ENCODE assay signal across 8 cellular contexts in genomic region chr18:9475643-9476580, GRCh38. TPM values are rescaled to one million over a fixed set of nuclear protein-coding genes. Genes with fewer than 3 reads are reported as not detected.
DNase-seq lines count a peak whose midpoint lies in the region; ATAC-seq and TF ChIP-seq lines count a peak whose summit lies in the region.

No MANE protein-coding gene starts in this region.

- peak; percentile 24 for DNase-seq in G401 (ENCODE audit: low spot score)
- no peak for DNase-seq in MG63
- peak; percentile 73 for DNase-seq in activated CD8-positive, alpha-beta T cell treated with anti-CD3 and anti-CD28 coated beads, Interleukin-2, amount 10 ng/mL, durations not matched to agents 7 days and 5 days
- no peak for DNase-seq in esophagus muscularis mucosa (ENCODE audit: extremely low spot score)
- peak; percentile 93 for DNase-seq in osteoblast (ENCODE audit: insufficient read length, low spot score, missing footprints)
- no peak for DNase-seq in uterus
- no peak for DNase-seq in NCI-H1930 (lab: John Stamatoyannopoulos, UW)

- peaks cover 27% of the 10 kb centered on the region for H3K4me1 Mint-ChIP-seq in activated CD8-positive, alpha-beta T cell treated with anti-CD3 and anti-CD28 coated beads, Interleukin-2, amount 10 ng/mL, durations not matched to agents 7 days and 5 days (ENCODE audit: low read depth)

- peaks cover 28% of the 10 kb centered on the region for H3K36me3 Mint-ChIP-seq in activated CD8-positive, alpha-beta T cell treated with anti-CD3 and anti-CD28 coated beads, Interleukin-2, amount 10 ng/mL, durations not matched to agents 7 days and 5 days (ENCODE audit: low read depth)

- H3K36me3 ChIP-seq in MG63 (no peaks in the 10 kb centered on the region; the same call in 1 of the 2 replicates), esophagus muscularis mucosa (peaks cover 4 to 18% (median 5%) of the 10 kb centered on the region in 4 donors), osteoblast (ENCODE audit: insufficient read depth, low read length) (no peaks in the 10 kb centered on the region), uterus (no peaks in the 10 kb centered on the region)

- ATAC-seq in GM21619 (IDR thresholded peaks at IDR 0.05; ENCODE audit: unreplicated experiment) = peak; percentile 4
- ATAC-seq in activated CD8-positive, alpha-beta T cell treated with anti-CD3 and anti-CD28 coated beads, Interleukin-2, amount 10 ng/mL, durations not matched to agents 7 days and 5 days = no peak

- H3K27ac Mint-ChIP-seq in activated CD8-positive, alpha-beta T cell treated with anti-CD3 and anti-CD28 coated beads, Interleukin-2, amount 10 ng/mL, durations not matched to agents 7 days and 5 days = peak overlapping the region; percentile 86

- TF ChIP-seq POLR2A in esophagus muscularis mucosa (IDR thresholded peaks at IDR 0.05; ENCODE audit: low read depth) = no peak
- TF ChIP-seq POLR2A in uterus (IDR thresholded peaks at IDR 0.05) = no peak

- CTCF ChIA-PET in activated CD8-positive, alpha-beta T cell treated with anti-CD3 and anti-CD28 coated beads, Interleukin-2, amount 10 ng/mL, durations not matched to agents 7 days and 5 days (lab: Charles Lee) = interaction anchor here (1.0 kb wide), 2 partner anchors 41 to 142 kb away, joined by 3 read pairs; partner anchors contain the start of gene TWSG1

- peak overlapping the region; percentile 82 for H3K4me3 ChIP-seq in MG63
- peak overlapping the region; percentile 82 to 94 (median 88) for H3K4me3 ChIP-seq in esophagus muscularis mucosa
- H3K4me3 ChIP-seq in osteoblast (ENCODE audit: insufficient read depth, low read length) = peak overlapping the region; percentile 92
- H3K4me3 ChIP-seq in uterus = peak overlapping the region; percentile 92 to 95

- TF ChIP-seq CTCF in esophagus muscularis mucosa (IDR thresholded peaks at IDR 0.05) (no peak), osteoblast (IDR thresholded peaks at IDR 0.05; ENCODE audit: extremely low read depth, low read depth, low read length) (no peak), uterus (IDR thresholded peaks at IDR 0.05) (no peak)

- no peaks in the 10 kb centered on the region for H3K9me3 Mint-ChIP-seq in activated CD8-positive, alpha-beta T cell treated with anti-CD3 and anti-CD28 coated beads, Interleukin-2, amount 10 ng/mL, durations not matched to agents 7 days and 5 days (ENCODE audit: insufficient read depth)

- H3K27me3 ChIP-seq in MG63 (no peaks in the 10 kb centered on the region), esophagus muscularis mucosa (no peaks in the 10 kb centered on the region), osteoblast (ENCODE audit: insufficient read depth, low read length) (no peaks in the 10 kb centered on the region), uterus (no peaks in the 10 kb centered on the region)

- 1% methylated on average over 7 of the region's 59 CpGs for WGBS in esophagus muscularis mucosa

- H3K27ac ChIP-seq in esophagus muscularis mucosa (replicated peaks in 1 of 4) (peak overlapping the region; percentile 87 to 96 (median 92)), osteoblast (ENCODE audit: low read depth, low read length) (peak overlapping the region; percentile 85), uterus (peak overlapping the region; percentile 96)

- intact Hi-C loops in esophagus muscularis mucosa (cut with DNase I) (loop anchor here (5.0 kb wide), 3 partner anchors 36 to 144 kb away; partner anchors contain the start of gene TWSG1), uterus (cut with DNase I; ENCODE audit: low total_unique reads) (no loop called here)

- H3K4me3 Mint-ChIP-seq in activated CD8-positive, alpha-beta T cell treated with anti-CD3 and anti-CD28 coated beads, Interleukin-2, amount 10 ng/mL, durations not matched to agents 7 days and 5 days = peak overlapping the region; percentile 91

- peaks cover 9% of the 10 kb centered on the region for H4K20me1 ChIP-seq in osteoblast (ENCODE audit: insufficient read depth, low read length)

- H3K4me1 ChIP-seq in esophagus muscularis mucosa = peaks cover 19 to 34% (median 20%) of the 10 kb centered on the region in 4 donors
- H3K4me1 ChIP-seq in osteoblast (ENCODE audit: insufficient read depth, low read length) = peaks cover 9% of the 10 kb centered on the region
- H3K4me1 ChIP-seq in uterus = no peaks in the 10 kb centered on the region

- H3K9me3 ChIP-seq in MG63 = no peaks in the 10 kb centered on the region
- H3K9me3 ChIP-seq in esophagus muscularis mucosa = no peaks in the 10 kb centered on the region
- no peaks in the 10 kb centered on the region for H3K9me3 ChIP-seq in osteoblast (ENCODE audit: low read depth, low read length)
- no peaks in the 10 kb centered on the region for H3K9me3 ChIP-seq in uterus

- POLR2A ChIA-PET in activated CD8-positive, alpha-beta T cell treated with anti-CD3 and anti-CD28 coated beads, Interleukin-2, amount 10 ng/mL, durations not matched to agents 7 days and 5 days (lab: Charles Lee) = interaction anchor here (0.6 to 1.4 kb wide), 3 partner anchors 41 to 394 kb away, joined by 3 to 4 read pairs (median 3); no protein-coding TSS in a partner anchor

- H3K4me2 ChIP-seq in osteoblast (ENCODE audit: insufficient read depth, low read length) = peak overlapping the region; percentile 85

- peak overlapping the region; percentile 85 for H2AFZ ChIP-seq in osteoblast (ENCODE audit: low read length)

- H3K27me3 Mint-ChIP-seq in activated CD8-positive, alpha-beta T cell treated with anti-CD3 and anti-CD28 coated beads, Interleukin-2, amount 10 ng/mL, durations not matched to agents 7 days and 5 days (ENCODE audit: low read depth) = peaks cover 17% of the 10 kb centered on the region

- no peak for TF ChIP-seq EP300 in esophagus muscularis mucosa (IDR thresholded peaks at IDR 0.05)

- peaks cover 55% of the 10 kb centered on the region for H3K79me2 ChIP-seq in osteoblast (ENCODE audit: insufficient read depth, low read length)

- in situ Hi-C loops in G401 (cut with HindIII; ENCODE audit: low sequenced_read_pairs) = no loop called here

RNA-seq across cellular contexts. Expression of gene RALBP1, which starts 0.6 kb away (rescaled TPM):
- 54.2 and 65.3 TPM in 2 replicates for total RNA-seq in G401 (2014; rRNA removed; shearing (Covaris generic))
- 42.2 and 52.4 TPM in 2 replicates for total RNA-seq in MG63 (2014; rRNA removed; shearing (Covaris generic); ENCODE audit: low replicate concordance)
- total RNA-seq in activated CD8-positive, alpha-beta T cell treated with anti-CD3 and anti-CD28 coated beads, Interleukin-2, amount 10 ng/mL, durations not matched to agents 7 days and 5 days = 10 to 100 TPM; 48.6 to 51.2 TPM
- 100 to 1,000 TPM; 103 to 164 (median 115) TPM for total RNA-seq in esophagus muscularis mucosa
- total RNA-seq in osteoblast = 78.7 and 90.8 TPM in 2 replicates
- 10 to 100 TPM; 18.8 to 67.8 (median 30.0) TPM for total RNA-seq in uterus

Comparison
In these comparisons a context has a peak if more than half of its experiments do, and no peak if none do; other contexts are left out.
1. DNase-seq: peak in G401 (single experiment), activated CD8-positive, alpha-beta T cell treated with anti-CD3 and anti-CD28 coated beads, Interleukin-2, amount 10 ng/mL, durations not matched to agents 7 days and 5 days (single experiment) and osteoblast (single experiment); none in MG63 (single experiment), esophagus muscularis mucosa (single experiment), uterus (0 of 2) and NCI-H1930 (0 of 2).
2. Peak in every context shown above with its lines, with median percentiles within 50 percentile points of each other: H3K4me3 ChIP-seq and H3K27ac ChIP-seq.